26 cellular contexts compared by ENCODE assay signal in genomic region chr3:61194892-61195538, GRCh38. TPM values are rescaled to one million over a fixed set of nuclear protein-coding genes. Genes with fewer than 3 reads are reported as not detected.
DNase-seq lines count a peak whose midpoint lies in the region; ATAC-seq, FAIRE-seq and TF ChIP-seq lines count a peak whose summit lies in the region.
"Had no signal": no experiment of that assay in that cellular context is flagged by ENCODE, and none has a peak within 500 bp of the region (broad histone marks: within the 10 kb centered on the region; RNA-seq: fewer than 3 reads in every experiment).

No MANE protein-coding gene starts in this region.

- peaks cover 4% of the 10 kb centered on the region; the same call in 1 of the 2 replicates for H3K4me1 ChIP-seq in GM12878 (ENCODE audit: control insufficient read depth, insufficient read depth, low read length)
- peaks cover 38% of the 10 kb centered on the region for H3K4me1 ChIP-seq in HepG2 (ENCODE audit: insufficient read depth, low read length)
- H3K4me1 ChIP-seq in vagina: no peaks in the 10 kb centered on the region
- H3K4me1 ChIP-seq in smooth muscle cell (ENCODE audit: low read depth): no peaks in the 10 kb centered on the region
- H3K4me1 ChIP-seq: BLaER1 treated with 17β-estradiol and CSF1 and Interleukin-3, amounts not matched to agents 10 nM and 100 nM had no signal

- no peaks in the 10 kb centered on the region for H3K4me1 Mint-ChIP-seq in activated T-helper 2 cell treated with anti-CD3 and anti-CD28 coated beads, Interferon-gamma antibody, Interleukin-2, Interleukin-4, amounts not matched to agents 10 μg/mL and 5 μg/mL and 100 μg/mL, durations not matched to agents 14 hours and 24 hours and 36 hours (ENCODE audit: low read depth)

- no peaks in the 10 kb centered on the region for H3K27me3 ChIP-seq in GM12878 (replicated peaks in 1 of 2; ENCODE audit: control insufficient read depth in 2 of 2, insufficient read depth in 2 of 2, low read length in 1 of 2)
- H3K27me3 ChIP-seq in HepG2 (ENCODE audit: control insufficient read depth in 1 of 2, insufficient read depth in 2 of 2, low read length in 2 of 2): no peaks in the 10 kb centered on the region
- H3K27me3 ChIP-seq in vagina: no peaks in the 10 kb centered on the region
- H3K27me3 ChIP-seq in smooth muscle cell (ENCODE audit: low read depth): no peaks in the 10 kb centered on the region
- H3K27me3 ChIP-seq: BLaER1 treated with 17β-estradiol and CSF1 and Interleukin-3, amounts not matched to agents 10 nM and 100 nM had no signal

- WGBS in GM12878 (ENCODE audit: insufficient coverage, insufficient replicate concordance, low lambda C conversion rate, missing lambda C conversion rate): 76% methylated on average over 4 of the region's 4 CpGs
- WGBS in HepG2 (ENCODE audit: low lambda C conversion rate): 28% methylated on average over 4 of the region's 4 CpGs
- 72% methylated on average over 4 of the region's 4 CpGs for WGBS in smooth muscle cell (ENCODE audit: low lambda C conversion rate)

- H3F3A ChIP-seq in smooth muscle cell (ENCODE audit: low read depth): no peaks in the 10 kb centered on the region

- no peaks in the 10 kb centered on the region for H3K36me3 Mint-ChIP-seq in activated T-helper 2 cell treated with anti-CD3 and anti-CD28 coated beads, Interferon-gamma antibody, Interleukin-2, Interleukin-4, amounts not matched to agents 10 μg/mL and 5 μg/mL and 100 μg/mL, durations not matched to agents 14 hours and 24 hours and 36 hours (ENCODE audit: low read depth)

- H3K27me3 Mint-ChIP-seq in activated T-helper 2 cell treated with anti-CD3 and anti-CD28 coated beads, Interferon-gamma antibody, Interleukin-2, Interleukin-4, amounts not matched to agents 10 μg/mL and 5 μg/mL and 100 μg/mL, durations not matched to agents 14 hours and 24 hours and 36 hours (ENCODE audit: low read depth): no peaks in the 10 kb centered on the region
- H3K27me3 Mint-ChIP-seq: CD4-positive, alpha-beta memory T cell had no signal

- FAIRE-seq in GM12878 (lab: Jason Lieb, UNC): no peak
- peak; percentile 42 for FAIRE-seq in HepG2 (lab: Jason Lieb, UNC)
- FAIRE-seq: G401.6 had no signal

- intact Hi-C loops in GM12878 (cut with micrococcal nuclease; ENCODE audit: unreplicated experiment) (no loop called here), HepG2 (cut with micrococcal nuclease; ENCODE audit: unreplicated experiment) (no loop called here), vagina (cut with DNase I) (no loop called here)
- intact Hi-C loops in activated T-helper 2 cell treated with anti-CD3 and anti-CD28 coated beads, Interferon-gamma antibody, Interleukin-2, Interleukin-4, amounts not matched to agents 10 μg/mL and 5 μg/mL and 100 μg/mL, durations not matched to agents 14 hours and 24 hours and 36 hours (cut with micrococcal nuclease): no loop called here

- TF ChIP-seq EP300 in GM12878 (IDR thresholded peaks at IDR 0.05; ENCODE audit: borderline replicate concordance in 1 of 2, control insufficient read depth in 1 of 2, low read depth in 2 of 2, low read length in 2 of 2): no peak
- TF ChIP-seq EP300 in HepG2 (IDR thresholded peaks at IDR 0.05; ENCODE audit: low read depth in 2 of 2, low read length in 2 of 2): peak in 1 of 2 experiments; percentile 69; a peak in 2 of 4 replicates
- no peak for TF ChIP-seq EP300 in HepG2 (CRISPR knock-in tag; IDR thresholded peaks at IDR 0.05; ENCODE audit: borderline replicate concordance)

- SMC1A ChIA-PET in GM12878 (lab: Charles Lee; ENCODE audit: uncharacterized antibody, unreplicated experiment): interaction anchor here (0.7 to 2.4 kb wide), 6 partner anchors 11 to 176 kb away, joined by 3 to 7 read pairs (median 6); no protein-coding TSS in a partner anchor

- H3K4me2 ChIP-seq in GM12878 (ENCODE audit: control insufficient read depth, insufficient read depth): no peak overlapping the region
- H3K4me2 ChIP-seq in HepG2 (ENCODE audit: low read depth, low read length): peak overlapping the region; percentile 53; the same call in 1 of the 2 replicates
- no peak overlapping the region for H3K4me2 ChIP-seq in smooth muscle cell
- H3K4me2 ChIP-seq: BLaER1 treated with 17β-estradiol and CSF1 and Interleukin-3, amounts not matched to agents 10 nM and 100 nM; KMS-11 had no signal

- ATAC-seq in GM12878 (peak; percentile 67), HepG2 (peak; percentile 57; the same call in 2 of the 3 replicates)
- ATAC-seq: SK-N-SH treated with all-trans-retinoic acid at 6 μM for 48 hours had no signal

- H3K4me3 ChIP-seq in GM12878 (no peak overlapping the region), HepG2 (replicated peaks in 1 of 3; ENCODE audit: insufficient read depth in 1 of 3, low read depth in 2 of 3, low read length in 3 of 3) (peak overlapping the region in 2 of 3 experiments; percentile 5 to 7; a peak in 1 of 6 replicates), vagina (no peak overlapping the region), smooth muscle cell (no peak overlapping the region)
- H3K4me3 ChIP-seq: BLaER1 treated with 17β-estradiol and CSF1 and Interleukin-3, amounts not matched to agents 10 nM and 100 nM had no signal

- TF ChIP-seq POLR2A in GM12878 (IDR thresholded peaks at IDR 0.05; ENCODE audit: low read depth, low read length) (no peak), HepG2 (IDR thresholded peaks at IDR 0.05; ENCODE audit: insufficient read depth in 1 of 2, low read depth in 2 of 2, low read length in 2 of 2) (no peak), vagina (IDR thresholded peaks at IDR 0.05) (no peak)

- TF ChIP-seq CTCF in GM12878 (IDR thresholded peaks at IDR 0.05 in 2 of 3, conservative IDR thresholded peaks at IDR 0.05 in 1 of 3; ENCODE audit: control insufficient read depth in 2 of 3, extremely low read depth in 1 of 3, insufficient read depth in 1 of 3, low read depth in 3 of 3, low read length in 3 of 3) (no peak), HepG2 (CRISPR knock-in tag; IDR thresholded peaks at IDR 0.05) (no peak), vagina (IDR thresholded peaks at IDR 0.05) (no peak), smooth muscle cell (IDR thresholded peaks at IDR 0.05; ENCODE audit: borderline replicate concordance, insufficient read depth, poor library complexity, severe bottlenecking) (no peak)

- H3K36me3 ChIP-seq in GM12878 (ENCODE audit: control insufficient read depth in 2 of 2, insufficient read depth in 2 of 2, low read length in 1 of 2) (peaks cover 0 to 2% of the 10 kb centered on the region in 2 experiments; a peak in 2 of 4 replicates), HepG2 (replicated peaks in 1 of 2; ENCODE audit: control insufficient read depth in 1 of 2, insufficient read depth in 2 of 2, low read length in 2 of 2) (no peaks in the 10 kb centered on the region), vagina (no peaks in the 10 kb centered on the region), smooth muscle cell (ENCODE audit: low read depth) (no peaks in the 10 kb centered on the region)
- H3K36me3 ChIP-seq: BLaER1 treated with 17β-estradiol and CSF1 and Interleukin-3, amounts not matched to agents 10 nM and 100 nM had no signal

- H3K9me3 Mint-ChIP-seq in activated T-helper 2 cell treated with anti-CD3 and anti-CD28 coated beads, Interferon-gamma antibody, Interleukin-2, Interleukin-4, amounts not matched to agents 10 μg/mL and 5 μg/mL and 100 μg/mL, durations not matched to agents 14 hours and 24 hours and 36 hours: no peaks in the 10 kb centered on the region
- H3K9me3 Mint-ChIP-seq: H9 had no signal

- peak; percentile 4 for DNase-seq in DMS53 (lab: John Stamatoyannopoulos, UW)
- DNase-seq in DMS53 treated with DMSO at 0.1 percent for 48 hours (lab: John Stamatoyannopoulos, UW; ENCODE audit: unreplicated experiment): no peak
- DNase-seq in GM12878 (ENCODE audit: low read depth, low spot score): no peak
- DNase-seq in HepG2 (ENCODE audit: low spot score): peak; percentile 63
- no peak for DNase-seq in vagina (ENCODE audit: extremely low spot score in 2 of 2)
- DNase-seq in activated T-helper 2 cell treated with anti-CD3 and anti-CD28 coated beads, Interferon-gamma antibody, Interleukin-2, Interleukin-4, amounts not matched to agents 10 μg/mL and 5 μg/mL and 100 μg/mL, durations not matched to agents 14 hours and 24 hours and 36 hours (ENCODE audit: low spot score): no peak
- DNase-seq in smooth muscle cell (lab: John Stamatoyannopoulos, UW; ENCODE audit: unreplicated experiment): no peak
- DNase-seq in NCI-H1436 (lab: John Stamatoyannopoulos, UW): no peak
- DNase-seq: CD4-positive, alpha-beta memory T cell; DMS 273 treated with DMSO at 0.1 percent for 48 hours; H9; NCI-H1092 treated with DMSO at 0.1 percent for 48 hours; NCI-H2081; NCI-H2171; NCI-H345; NCI-H524; NCI-H774; NK-92 treated with Interleukin-12 subunit alpha and Interleukin-12 subunit beta, amount 100 ng/mL, for 24 hours had no signal

- H3K9ac ChIP-seq in GM12878 (ENCODE audit: control insufficient read depth, insufficient read depth, low read length): no peak overlapping the region
- H3K9ac ChIP-seq in HepG2 (ENCODE audit: insufficient read depth, low read depth, low read length): peak overlapping the region; percentile 10; the same call in 1 of the 2 replicates
- H3K9ac ChIP-seq in smooth muscle cell (ENCODE audit: low read depth): no peak overlapping the region
- H3K9ac ChIP-seq: BLaER1 treated with 17β-estradiol and CSF1 and Interleukin-3, amounts not matched to agents 10 nM and 100 nM; KMS-11 had no signal

- POLR2A ChIA-PET in GM12878 (lab: Charles Lee): interaction anchor here (0.6 to 1.7 kb wide), 2 partner anchors 12 to 282 kb away, joined by 4 to 5 read pairs; no protein-coding TSS in a partner anchor
- POLR2A ChIA-PET in HepG2 (lab: Yijun Ruan, JAX): no interaction called here

- H3K27ac ChIP-seq in GM12878 (ENCODE audit: control insufficient read depth, insufficient read depth): no peak overlapping the region
- H3K27ac ChIP-seq in HepG2 (ENCODE audit: extremely low read length, insufficient read depth, low read length): peak overlapping the region; percentile 46
- H3K27ac ChIP-seq in vagina: no peak overlapping the region
- no peak overlapping the region for H3K27ac ChIP-seq in smooth muscle cell (ENCODE audit: low read depth)
- H3K27ac ChIP-seq: 22Rv1; BLaER1 treated with 17β-estradiol and CSF1 and Interleukin-3, amounts not matched to agents 10 nM and 100 nM; KMS-11 had no signal

- H3K79me2 ChIP-seq in GM12878 (ENCODE audit: control insufficient read depth, insufficient read depth, low read length): no peaks in the 10 kb centered on the region
- no peaks in the 10 kb centered on the region for H3K79me2 ChIP-seq in HepG2 (ENCODE audit: insufficient read depth, low read length)
- H3K79me2 ChIP-seq in smooth muscle cell (ENCODE audit: low read depth): no peaks in the 10 kb centered on the region

- H2AFZ ChIP-seq in GM12878 (ENCODE audit: control insufficient read depth, low read depth, low read length) (no peak overlapping the region), HepG2 (ENCODE audit: low read length) (no peak overlapping the region), smooth muscle cell (ENCODE audit: low read depth) (no peak overlapping the region)

- no peaks in the 10 kb centered on the region for H4K20me1 ChIP-seq in GM12878 (ENCODE audit: control insufficient read depth, insufficient read depth)
- H4K20me1 ChIP-seq in HepG2 (ENCODE audit: insufficient read depth, low read length): no peaks in the 10 kb centered on the region
- H4K20me1 ChIP-seq in smooth muscle cell (ENCODE audit: low read depth): no peaks in the 10 kb centered on the region
- H4K20me1 ChIP-seq: BLaER1 treated with 17β-estradiol and CSF1 and Interleukin-3, amounts not matched to agents 10 nM and 100 nM had no signal

- in situ Hi-C loops in GM12878 (cut with MboI) (no loop called here), HepG2 (cut with HindIII; ENCODE audit: extremely low pct_ligation_motif_present, low pct_unique_long_range_greater_than_20kb) (no loop called here)

- H3K9me3 ChIP-seq in GM12878 (replicated peaks; ENCODE audit: control insufficient read depth, insufficient read depth, low read length) (no peaks in the 10 kb centered on the region), HepG2 (ENCODE audit: low read length) (no peaks in the 10 kb centered on the region), vagina (no peaks in the 10 kb centered on the region), smooth muscle cell (replicated peaks; ENCODE audit: low read depth) (no peaks in the 10 kb centered on the region)
- H3K9me3 ChIP-seq: BLaER1 treated with 17β-estradiol and CSF1 and Interleukin-3, amounts not matched to agents 10 nM and 100 nM; Caco-2 had no signal

- H3K4me3 Mint-ChIP-seq in activated T-helper 2 cell treated with anti-CD3 and anti-CD28 coated beads, Interferon-gamma antibody, Interleukin-2, Interleukin-4, amounts not matched to agents 10 μg/mL and 5 μg/mL and 100 μg/mL, durations not matched to agents 14 hours and 24 hours and 36 hours (ENCODE audit: low read depth): no peak overlapping the region
- H3K4me3 Mint-ChIP-seq: CD4-positive, alpha-beta memory T cell; H9 had no signal

- no peak overlapping the region for H3K27ac Mint-ChIP-seq in activated T-helper 2 cell treated with anti-CD3 and anti-CD28 coated beads, Interferon-gamma antibody, Interleukin-2, Interleukin-4, amounts not matched to agents 10 μg/mL and 5 μg/mL and 100 μg/mL, durations not matched to agents 14 hours and 24 hours and 36 hours
- H3K27ac Mint-ChIP-seq: CD4-positive, alpha-beta memory T cell had no signal

- no peak for TF ChIP-seq RAD21 in GM12878 (IDR thresholded peaks at IDR 0.05; ENCODE audit: insufficient read depth, low read depth, low read length)
- TF ChIP-seq RAD21 in HepG2 (CRISPR knock-in tag; IDR thresholded peaks at IDR 0.05): no peak

- CTCF ChIA-PET in GM12878 (lab: Yijun Ruan, JAX) (interaction anchor here (0.5 to 1.5 kb wide), 7 partner anchors 11 to 399 kb away, joined by 3 to 5 read pairs (median 3); no protein-coding TSS in a partner anchor), HepG2 (lab: Yijun Ruan, JAX; ENCODE audit: low intra/inter-chr PET ratio, low total read pairs) (no interaction called here)

- RAD21 ChIA-PET in GM12878 (lab: Charles Lee; ENCODE audit: unreplicated experiment): interaction anchor here (0.7 to 2.6 kb wide), 6 partner anchors 12 to 59 kb away, joined by 3 to 12 read pairs (median 3); no protein-coding TSS in a partner anchor

- BruUV-seq in GM12878 (replicated peaks; lab: Mats Ljungman, UMichigan) (no TSS peak), HepG2 (replicated peaks; lab: Mats Ljungman, UMichigan) (no TSS peak)

RNA-seq across cellular contexts. Expression of gene FHIT, which starts 56.2 kb away (rescaled TPM):
- total RNA-seq in GM12878 (2013; cell fraction: nucleolus; rRNA removed): 109 and 115 TPM in 2 replicates
- total RNA-seq in GM12878 (2014; rRNA removed) (5.7 and 6.8 TPM in 2 replicates), GM12878 (2014; rRNA removed; fragmentation: Illumina TruSeq; extraction: Trizol) (7.9 and 9.6 TPM in 2 replicates), GM12878 (2021) (10.3 and 11.0 TPM in 2 replicates), HepG2 (2016; rRNA removed; fragmentation: Illumina TruSeq; extraction: Trizol) (4.0 and 4.1 TPM in 2 replicates), vagina (7.9 TPM), smooth muscle cell (6.1 and 6.7 TPM in 2 replicates)
- 5.9 TPM for polyA plus RNA-seq in GM12878 (2011; ENCODE audit: low read depth)
- polyA plus RNA-seq in GM12878 (2011; rRNA removed) (8.6 and 8.7 TPM in 2 replicates), GM12878 (2014; fragmentation: Illumina TruSeq; extraction: Trizol) (9.1 and 10.4 TPM in 2 replicates), GM12878 (2014; fragmentation: Nextera tagmentation; extraction: Ambion mirVana) (1 to 10 TPM; 4.2 to 7.9 TPM), GM12878 (2014; rRNA removed) (4.8 and 10.3 TPM in 2 replicates), GM12878 (2016; fragmentation: Nextera tagmentation; extraction: Ambion mirVana) (10 to 100 TPM; 14.6 to 14.9 TPM), HepG2 (2011; rRNA removed) (4.6 and 4.9 TPM in 2 replicates), smooth muscle cell (5.9 and 7.7 TPM in 2 replicates)
- polyA plus RNA-seq in GM12878 (2011; cell fraction: cytosol; rRNA removed): 12.2 and 13.7 TPM in 2 replicates
- polyA plus RNA-seq in GM12878 (2011; cell fraction: nucleus; rRNA removed): 15.3 and 21.1 TPM in 2 replicates
- polyA plus RNA-seq in GM12878 (2012): 10.1 and 12.8 TPM in 2 replicates
- polyA minus RNA-seq in GM12878 (2011; rRNA and poly(A)+ RNA removed): 12.5 and 19.7 TPM in 2 replicates
- polyA minus RNA-seq in GM12878 (2011; cell fraction: cytosol; rRNA and poly(A)+ RNA removed): 4.0 and 12.1 TPM in 2 replicates
- 53.4 and 85.3 TPM in 2 replicates for polyA minus RNA-seq in GM12878 (2011; cell fraction: nucleus; rRNA and poly(A)+ RNA removed)
- 5.4 and 19.3 TPM in 2 replicates for total RNA-seq in HepG2 (2016; cell fraction: cytosol; rRNA removed; fragmentation: Illumina TruSeq; extraction: Trizol; ENCODE audit: low read depth)
- 2.2 and 3.9 TPM in 2 replicates for total RNA-seq in HepG2 (2016; cell fraction: insoluble cytoplasmic fraction; rRNA removed; fragmentation: Illumina TruSeq; extraction: Trizol)
- 1.4 and 5.6 TPM in 2 replicates for total RNA-seq in HepG2 (2016; cell fraction: membrane; rRNA removed; fragmentation: Illumina TruSeq; extraction: Trizol)
- total RNA-seq in HepG2 (2016; cell fraction: nucleus; rRNA removed; fragmentation: Illumina TruSeq; extraction: Trizol): 15.7 and 19.5 TPM in 2 replicates
- 4.4 and 5.7 TPM in 2 replicates for polyA plus RNA-seq in HepG2 (2011; cell fraction: cytosol; rRNA removed)
- polyA plus RNA-seq in HepG2 (2011; cell fraction: nucleus; rRNA removed): 7.3 and 9.8 TPM in 2 replicates
- 10.3 and 12.5 TPM in 2 replicates for polyA plus RNA-seq in HepG2 (2012)
- polyA plus RNA-seq in HepG2 (2016; cell fraction: cytosol; fragmentation: Illumina TruSeq; extraction: Trizol; ENCODE audit: low read depth): 2.2 and 4.2 TPM in 2 replicates
- polyA plus RNA-seq in HepG2 (2016; cell fraction: insoluble cytoplasmic fraction; fragmentation: Illumina TruSeq; extraction: Trizol; ENCODE audit: low read depth): 3.4 and 5.6 TPM in 2 replicates
- 2.0 and 3.1 TPM in 2 replicates for polyA plus RNA-seq in HepG2 (2016; cell fraction: membrane; fragmentation: Illumina TruSeq; extraction: Trizol; ENCODE audit: low read depth)
- 6.3 and 7.0 TPM in 2 replicates for polyA plus RNA-seq in HepG2 (2016; cell fraction: nucleus; fragmentation: Illumina TruSeq; extraction: Trizol; ENCODE audit: insufficient read depth, low read depth)
- polyA minus RNA-seq in HepG2 (2011; rRNA and poly(A)+ RNA removed; ENCODE audit: low replicate concordance): 5.6 TPM in 1 of 2 replicates, not detected in the other
- polyA minus RNA-seq in HepG2 (2011; cell fraction: cytosol; rRNA and poly(A)+ RNA removed): 4.3 and 21.2 TPM in 2 replicates
- 48.7 and 63.5 TPM in 2 replicates for polyA minus RNA-seq in HepG2 (2011; cell fraction: nucleus; rRNA and poly(A)+ RNA removed)
- total RNA-seq in activated T-helper 2 cell treated with anti-CD3 and anti-CD28 coated beads, Interferon-gamma antibody, Interleukin-2, Interleukin-4, amounts not matched to agents 10 μg/mL and 5 μg/mL and 100 μg/mL, durations not matched to agents 14 hours and 24 hours and 36 hours: 20.5 and 29.9 TPM in 2 replicates
- total RNA-seq: Daoy, HT1080 had no signal

Comparison
In these comparisons a context has a peak if more than half of its experiments do, and no peak if none do; other contexts are left out.
1. DNase-seq: peak in DMS53 (single experiment) and HepG2 (single experiment); none in DMS53 treated with DMSO at 0.1 percent for 48 hours (single experiment), GM12878 (single experiment), vagina (0 of 2), activated T-helper 2 cell treated with anti-CD3 and anti-CD28 coated beads, Interferon-gamma antibody, Interleukin-2, Interleukin-4, amounts not matched to agents 10 μg/mL and 5 μg/mL and 100 μg/mL, durations not matched to agents 14 hours and 24 hours and 36 hours (single experiment), smooth muscle cell (single experiment) and NCI-H1436 (single experiment).
2. H3K4me3 ChIP-seq: peak in HepG2 (2 of 3); none in GM12878 (single experiment), vagina (0 of 2) and smooth muscle cell (single experiment).